In genomic region chr1:97870574-97870973, GRCh38 we compare ENCODE assay signal across 1 cellular context.
TF ChIP-seq lines count a peak whose summit lies in the region.

No MANE protein-coding gene starts in this region.

TF ChIP-seq in GM23338, 12 proteins besides CTCF, POLR2A, EP300 and RAD21 (continued from another document):
- TF ChIP-seq, protein P1, sequence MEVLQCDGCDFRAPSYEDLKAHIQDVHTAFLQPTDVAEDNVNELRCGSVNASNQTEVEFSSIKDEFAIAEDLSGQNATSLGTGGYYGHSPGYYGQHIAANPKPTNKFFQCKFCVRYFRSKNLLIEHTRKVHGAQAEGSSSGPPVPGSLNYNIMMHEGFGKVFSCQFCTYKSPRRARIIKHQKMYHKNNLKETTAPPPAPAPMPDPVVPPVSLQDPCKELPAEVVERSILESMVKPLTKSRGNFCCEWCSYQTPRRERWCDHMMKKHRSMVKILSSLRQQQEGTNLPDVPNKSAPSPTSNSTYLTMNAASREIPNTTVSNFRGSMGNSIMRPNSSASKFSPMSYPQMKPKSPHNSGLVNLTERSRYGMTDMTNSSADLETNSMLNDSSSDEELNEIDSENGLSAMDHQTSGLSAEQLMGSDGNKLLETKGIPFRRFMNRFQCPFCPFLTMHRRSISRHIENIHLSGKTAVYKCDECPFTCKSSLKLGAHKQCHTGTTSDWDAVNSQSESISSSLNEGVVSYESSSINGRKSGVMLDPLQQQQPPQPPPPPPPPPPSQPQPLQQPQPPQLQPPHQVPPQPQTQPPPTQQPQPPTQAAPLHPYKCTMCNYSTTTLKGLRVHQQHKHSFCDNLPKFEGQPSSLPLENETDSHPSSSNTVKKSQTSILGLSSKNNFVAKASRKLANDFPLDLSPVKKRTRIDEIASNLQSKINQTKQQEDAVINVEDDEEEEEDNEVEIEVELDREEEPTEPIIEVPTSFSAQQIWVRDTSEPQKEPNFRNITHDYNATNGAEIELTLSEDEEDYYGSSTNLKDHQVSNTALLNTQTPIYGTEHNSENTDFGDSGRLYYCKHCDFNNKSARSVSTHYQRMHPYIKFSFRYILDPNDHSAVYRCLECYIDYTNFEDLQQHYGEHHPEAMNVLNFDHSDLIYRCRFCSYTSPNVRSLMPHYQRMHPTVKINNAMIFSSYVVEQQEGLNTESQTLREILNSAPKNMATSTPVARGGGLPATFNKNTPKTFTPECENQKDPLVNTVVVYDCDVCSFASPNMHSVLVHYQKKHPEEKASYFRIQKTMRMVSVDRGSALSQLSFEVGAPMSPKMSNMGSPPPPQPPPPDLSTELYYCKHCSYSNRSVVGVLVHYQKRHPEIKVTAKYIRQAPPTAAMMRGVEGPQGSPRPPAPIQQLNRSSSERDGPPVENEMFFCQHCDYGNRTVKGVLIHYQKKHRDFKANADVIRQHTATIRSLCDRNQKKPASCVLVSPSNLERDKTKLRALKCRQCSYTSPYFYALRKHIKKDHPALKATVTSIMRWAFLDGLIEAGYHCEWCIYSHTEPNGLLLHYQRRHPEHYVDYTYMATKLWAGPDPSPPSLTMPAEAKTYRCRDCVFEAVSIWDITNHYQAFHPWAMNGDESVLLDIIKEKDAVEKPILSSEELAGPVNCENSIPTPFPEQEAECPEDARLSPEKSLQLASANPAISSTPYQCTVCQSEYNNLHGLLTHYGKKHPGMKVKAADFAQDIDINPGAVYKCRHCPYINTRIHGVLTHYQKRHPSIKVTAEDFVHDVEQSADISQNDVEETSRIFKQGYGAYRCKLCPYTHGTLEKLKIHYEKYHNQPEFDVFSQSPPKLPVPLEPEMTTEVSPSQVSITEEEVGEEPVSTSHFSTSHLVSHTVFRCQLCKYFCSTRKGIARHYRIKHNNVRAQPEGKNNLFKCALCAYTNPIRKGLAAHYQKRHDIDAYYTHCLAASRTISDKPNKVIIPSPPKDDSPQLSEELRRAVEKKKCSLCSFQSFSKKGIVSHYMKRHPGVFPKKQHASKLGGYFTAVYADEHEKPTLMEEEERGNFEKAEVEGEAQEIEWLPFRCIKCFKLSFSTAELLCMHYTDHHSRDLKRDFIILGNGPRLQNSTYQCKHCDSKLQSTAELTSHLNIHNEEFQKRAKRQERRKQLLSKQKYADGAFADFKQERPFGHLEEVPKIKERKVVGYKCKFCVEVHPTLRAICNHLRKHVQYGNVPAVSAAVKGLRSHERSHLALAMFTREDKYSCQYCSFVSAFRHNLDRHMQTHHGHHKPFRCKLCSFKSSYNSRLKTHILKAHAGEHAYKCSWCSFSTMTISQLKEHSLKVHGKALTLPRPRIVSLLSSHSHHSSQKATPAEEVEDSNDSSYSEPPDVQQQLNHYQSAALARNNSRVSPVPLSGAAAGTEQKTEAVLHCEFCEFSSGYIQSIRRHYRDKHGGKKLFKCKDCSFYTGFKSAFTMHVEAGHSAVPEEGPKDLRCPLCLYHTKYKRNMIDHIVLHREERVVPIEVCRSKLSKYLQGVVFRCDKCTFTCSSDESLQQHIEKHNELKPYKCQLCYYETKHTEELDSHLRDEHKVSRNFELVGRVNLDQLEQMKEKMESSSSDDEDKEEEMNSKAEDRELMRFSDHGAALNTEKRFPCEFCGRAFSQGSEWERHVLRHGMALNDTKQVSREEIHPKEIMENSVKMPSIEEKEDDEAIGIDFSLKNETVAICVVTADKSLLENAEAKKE (CRISPR knock-in tag; IDR thresholded peaks at IDR 0.05) = no peak
- no peak for TF ChIP-seq EZH2 (IDR thresholded peaks at IDR 0.05; ENCODE audit: low read depth, unreplicated experiment)
- no peak for TF ChIP-seq CREB1 (CRISPR knock-in tag; IDR thresholded peaks at IDR 0.05; ENCODE audit: low read depth)
